ENCODE assay signal across 11 cellular contexts in genomic region chr15:97790180-97790579, GRCh38.
"Had no signal": no experiment of that assay in that cellular context is flagged by ENCODE, and none has a peak within 500 bp of the region (broad histone marks: within the 10 kb centered on the region; RNA-seq: fewer than 3 reads in every experiment).

No MANE protein-coding gene starts in this region.

- H3K9ac ChIP-seq: GM23248 had no signal

- H3K4me3 ChIP-seq: GM23248, GM23338, HAP-1 had no signal

- DNase-seq: GM23248, GOT3, H7, H9, HCEC 1CT, HFFc6 had no signal

- H3K36me3 ChIP-seq: HAP-1 had no signal

- H3K4me2 ChIP-seq: GM23338 had no signal

- FAIRE-seq: H1, H54 had no signal

- H3K9me3 ChIP-seq: HAP-1 had no signal

- H3K4me1 ChIP-seq: HAP-1 had no signal

- ATAC-seq: GM23338, HCT116 had no signal

- H3K27ac ChIP-seq: GM23248 had no signal

- H2AFZ ChIP-seq: GM23248, GM23338 had no signal
